Comparison of ENCODE assay signal across 23 cellular contexts in the genomic region with DNA sequence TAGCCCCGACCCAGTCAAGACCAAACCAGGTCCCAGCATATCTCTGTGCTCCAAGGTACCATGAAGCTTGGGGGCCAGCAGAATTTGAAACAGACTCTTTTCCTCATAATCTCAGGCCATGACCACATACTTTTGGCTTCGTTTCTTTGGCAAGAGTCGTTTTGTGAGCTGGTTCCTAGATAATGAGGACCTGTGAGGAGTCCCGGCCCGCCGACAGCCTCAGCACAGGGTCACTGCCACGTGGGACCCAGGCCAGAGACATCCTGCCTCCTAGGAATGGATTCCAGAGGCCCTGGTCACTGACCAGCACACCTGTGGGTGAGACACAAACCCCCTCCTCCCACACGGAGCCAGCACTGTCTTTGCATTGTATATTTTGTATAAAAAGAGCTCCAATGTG.
DNase-seq lines count a peak whose midpoint lies in the region; ATAC-seq and TF ChIP-seq lines count a peak whose summit lies in the region.
"Had no signal": no experiment of that assay in that cellular context is flagged by ENCODE, and none has a peak within 500 bp of the region (broad histone marks: within the 10 kb centered on the region; RNA-seq: fewer than 3 reads in every experiment).

No MANE protein-coding gene starts in this region.

- no peak overlapping the region for H2BK5ac ChIP-seq in neuronal stem cell (ENCODE audit: low read length)

- H3K9me3 ChIP-seq in neuronal stem cell (replicated peaks in 1 of 2; ENCODE audit: control insufficient read depth in 2 of 2, insufficient read depth in 1 of 2, low read depth in 1 of 2, low read length in 2 of 2), result peaks cover 0 to 4% of the 10 kb centered on the region in 2 donors
- H3K9me3 ChIP-seq: BE2C had no signal

- H4K91ac ChIP-seq in neuronal stem cell (ENCODE audit: low read depth, low read length, poor library complexity), result no peak overlapping the region

- no peak overlapping the region for H4K8ac ChIP-seq in neuronal stem cell (ENCODE audit: low read depth, low read length)

- H3K4me2 ChIP-seq in neuronal stem cell (ENCODE audit: insufficient read depth, low read length, poor library complexity, severe bottlenecking), result no peak overlapping the region

- H3K4me3 ChIP-seq in H7 (ENCODE audit: insufficient read depth, low read depth, low read length) (no peak overlapping the region), neuronal stem cell (ENCODE audit: low read length in 2 of 2) (no peak overlapping the region)
- H3K4me3 ChIP-seq: GM23248, K562 had no signal

- H2AFZ ChIP-seq in neuronal stem cell (ENCODE audit: low read length), result peak overlapping the region; percentile 35
- H2AFZ ChIP-seq: GM23248 had no signal

- H2BK12ac ChIP-seq in neuronal stem cell (ENCODE audit: low read length), result no peak overlapping the region

- H3K9ac ChIP-seq in neuronal stem cell (ENCODE audit: low read depth, low read length, poor library complexity), result no peak overlapping the region
- H3K9ac ChIP-seq: GM23248 had no signal

- no peak overlapping the region for H3K23ac ChIP-seq in neuronal stem cell (ENCODE audit: low read depth, low read length, poor library complexity)

- no CpG with 5 or more reads among the region's 8 CpGs for WGBS in neuronal stem cell (ENCODE audit: extremely low coverage in 2 of 2, insufficient read length in 2 of 2, insufficient replicate concordance in 1 of 2), 2 donors

- no peaks in the 10 kb centered on the region for H3K79me1 ChIP-seq in neuronal stem cell (ENCODE audit: low read depth, low read length)

- intact Hi-C loops in left cardiac atrium (cut with DNase I), result no loop called here

- H2BK15ac ChIP-seq in neuronal stem cell (ENCODE audit: low read length), result no peak overlapping the region

- no peak overlapping the region for H2AK5ac ChIP-seq in neuronal stem cell (ENCODE audit: low read depth, low read length)

- no peak for TF ChIP-seq CTCF in VCaP (conservative IDR thresholded peaks at IDR 0.05)

- H3K4ac ChIP-seq in neuronal stem cell (ENCODE audit: low read length), result no peak overlapping the region

- H3K27me3 ChIP-seq in H7 (ENCODE audit: control insufficient read depth, insufficient read depth, low read length) (no peaks in the 10 kb centered on the region), neuronal stem cell (ENCODE audit: control insufficient read depth in 3 of 3, insufficient read depth in 3 of 3, low read depth in 1 of 3, low read length in 3 of 3) (no peaks in the 10 kb centered on the region)
- H3K27me3 ChIP-seq: BE2C had no signal

- H3K27ac ChIP-seq in VCaP (peak overlapping the region; percentile 73), neuronal stem cell (replicated peaks; ENCODE audit: low read length) (no peak overlapping the region)
- H3K27ac ChIP-seq: GM23248 had no signal

- no peaks in the 10 kb centered on the region for H3K36me3 ChIP-seq in H7 (replicated peaks; ENCODE audit: control insufficient read depth, insufficient read depth, low read length)
- no peaks in the 10 kb centered on the region for H3K36me3 ChIP-seq in neuronal stem cell (replicated peaks in 1 of 2; ENCODE audit: control insufficient read depth in 2 of 2, insufficient read depth in 2 of 2, low read length in 2 of 2)
- H3K36me3 ChIP-seq: BE2C had no signal

- no peak overlapping the region for H2BK120ac ChIP-seq in neuronal stem cell (ENCODE audit: low read depth, low read length)

- DNase-seq in H7, result peak; percentile 37
- peak; percentile 58 for DNase-seq in left cardiac atrium
- DNase-seq in neuronal stem cell (ENCODE audit: low spot score), result no peak
- DNase-seq in SHP77 treated with DMSO at 0.1 percent for 48 hours (lab: John Stamatoyannopoulos, UW), result no peak
- DNase-seq in activated effector memory CD4-positive, alpha-beta T cell treated with anti-CD3 and anti-CD28 coated beads, Interleukin-2, amount 50 U/mL, for 16 hours, result no peak
- no peak for DNase-seq in NCI-H82 (lab: John Stamatoyannopoulos, UW)
- no peak for DNase-seq in glomerular visceral epithelial cell (ENCODE audit: extremely low spot score)
- DNase-seq: ACHN; activated CD8-positive, alpha-beta T cell treated with anti-CD3 and anti-CD28 coated beads, Interleukin-2, amount 10 ng/mL, durations not matched to agents 7 days and 5 days; activated naive CD4-positive, alpha-beta T cell treated with anti-CD3 and anti-CD28 coated beads, Interleukin-2, amount 50 U/mL, for 16 hours; BE2C; CD8-positive, alpha-beta T cell; GM23248; NCI-H187 treated with DMSO at 0.1 percent for 48 hours; NCI-H2171; NCI-H524; nephron progenitor cell; PC-3; stimulated activated CD8-positive, alpha-beta memory T cell treated with anti-CD3 and anti-CD28 coated beads, Interleukin-4, amount 100 ng/mL, for 48 hours; T-helper 17 cell had no signal

- ATAC-seq in left cardiac atrium, result peak; percentile 19 to 60
- ATAC-seq: activated CD8-positive, alpha-beta T cell treated with anti-CD3 and anti-CD28 coated beads, Interleukin-2, amount 10 ng/mL, durations not matched to agents 7 days and 5 days; activated T-helper 17 cell treated with anti-CD3 and anti-CD28 coated beads, Interleukin-2, amount 50 U/mL, for 72 hours; CD8-positive, alpha-beta T cell; T-helper 17 cell had no signal

- no peak overlapping the region for H3K14ac ChIP-seq in neuronal stem cell (ENCODE audit: low read length)

- H3K4me1 ChIP-seq in neuronal stem cell (ENCODE audit: control insufficient read depth in 2 of 2, insufficient read depth in 1 of 2, low read depth in 1 of 2, low read length in 2 of 2), result peaks cover 12% of the 10 kb centered on the region in 2 donors
- H3K4me1 ChIP-seq: BE2C had no signal

- no peak overlapping the region for H3K18ac ChIP-seq in neuronal stem cell (ENCODE audit: low read length)

Comparison
In these comparisons a context has a peak if more than half of its experiments do, and no peak if none do; other contexts are left out.
1. DNase-seq: peak in H7 (single experiment) and left cardiac atrium (single experiment); none in neuronal stem cell (single experiment), SHP77 treated with DMSO at 0.1 percent for 48 hours (single experiment), activated effector memory CD4-positive, alpha-beta T cell treated with anti-CD3 and anti-CD28 coated beads, Interleukin-2, amount 50 U/mL, for 16 hours (single experiment), NCI-H82 (single experiment) and glomerular visceral epithelial cell (single experiment).